In the genomic region with DNA sequence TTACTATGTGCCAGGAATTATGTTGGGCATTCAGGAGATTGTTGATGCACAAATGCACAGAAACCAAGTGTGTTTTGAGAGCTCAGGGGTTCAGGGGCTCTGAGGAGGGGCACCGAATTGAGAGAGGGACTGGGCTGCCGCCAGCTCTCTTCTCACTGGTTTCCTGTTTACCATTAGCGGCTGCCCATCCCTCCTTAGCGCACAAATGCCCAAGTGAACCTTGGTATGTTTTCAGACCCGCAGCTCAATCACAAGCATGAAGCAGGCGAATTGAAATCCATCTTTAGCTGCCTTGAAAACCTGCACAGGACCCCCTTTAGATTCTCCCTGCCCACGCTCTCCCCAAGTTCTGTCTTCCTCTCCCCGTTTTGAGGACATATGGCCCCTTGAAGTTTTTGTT, we compare ENCODE assay signal across 1 cellular context.
TF ChIP-seq lines count a peak whose summit lies in the region.

No MANE protein-coding gene starts in this region.

TF ChIP-seq in IMR-90, 13 proteins besides CTCF, POLR2A, EP300 and RAD21:
- TF ChIP-seq, protein P1, sequence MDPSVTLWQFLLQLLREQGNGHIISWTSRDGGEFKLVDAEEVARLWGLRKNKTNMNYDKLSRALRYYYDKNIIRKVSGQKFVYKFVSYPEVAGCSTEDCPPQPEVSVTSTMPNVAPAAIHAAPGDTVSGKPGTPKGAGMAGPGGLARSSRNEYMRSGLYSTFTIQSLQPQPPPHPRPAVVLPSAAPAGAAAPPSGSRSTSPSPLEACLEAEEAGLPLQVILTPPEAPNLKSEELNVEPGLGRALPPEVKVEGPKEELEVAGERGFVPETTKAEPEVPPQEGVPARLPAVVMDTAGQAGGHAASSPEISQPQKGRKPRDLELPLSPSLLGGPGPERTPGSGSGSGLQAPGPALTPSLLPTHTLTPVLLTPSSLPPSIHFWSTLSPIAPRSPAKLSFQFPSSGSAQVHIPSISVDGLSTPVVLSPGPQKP (IDR thresholded peaks at IDR 0.05; ENCODE audit: borderline replicate concordance, low read depth, low read length), result no peak
- TF ChIP-seq MXI1 (IDR thresholded peaks at IDR 0.05; ENCODE audit: borderline replicate concordance, low read depth, low read length) (no peak), RCOR1 (IDR thresholded peaks at IDR 0.05; ENCODE audit: insufficient replicate concordance, low read length) (no peak), SMC3 (IDR thresholded peaks at IDR 0.05; ENCODE audit: low read depth, low read length) (no peak), NFE2L2 (IDR thresholded peaks at IDR 0.05; ENCODE audit: low read depth, low read length) (no peak), CEBPB (IDR thresholded peaks at IDR 0.05; ENCODE audit: low read depth, low read length) (no peak), MAZ (IDR thresholded peaks at IDR 0.05; ENCODE audit: borderline replicate concordance, low read depth, low read length) (no peak), RFX5 (IDR thresholded peaks at IDR 0.05; ENCODE audit: low read depth, low read length) (no peak), BHLHE40 (IDR thresholded peaks at IDR 0.05; ENCODE audit: low read depth, low read length) (no peak)
TF ChIP-seq in IMR-90: peak in this region for 0.
